ENCODE assay signal across 35 cellular contexts in genomic region chr2:112714331-112714730, GRCh38. TPM values are rescaled to one million over a fixed set of nuclear protein-coding genes. Genes with fewer than 3 reads are reported as not detected.
"Had no signal": no experiment of that assay in that cellular context is flagged by ENCODE, and none has a peak within 500 bp of the region (broad histone marks: within the 10 kb centered on the region; RNA-seq: fewer than 3 reads in every experiment).

No MANE protein-coding gene starts in this region.

- H3K27me3 Mint-ChIP-seq: activated T-helper 17 cell treated with anti-CD3 and anti-CD28 coated beads, Interleukin-2, amount 50 U/mL, for 72 hours had no signal

- DNase-seq: activated CD4-positive, alpha-beta T cell treated with anti-CD3 and anti-CD28 coated beads, Interleukin-2, amount 10 ng/mL, durations not matched to agents 24 days and 14 days; activated CD4-positive, alpha-beta T cell treated with anti-CD3 and anti-CD28 coated beads, Interleukin-2, amount 50 U/mL, for 4 hours; activated CD8-positive, alpha-beta T cell treated with anti-CD3 and anti-CD28 coated beads for 36 hours; activated effector memory CD4-positive, alpha-beta T cell treated with anti-CD3 and anti-CD28 coated beads, Interleukin-2, amount 50 U/mL, for 16 hours; activated naive CD4-positive, alpha-beta T cell; activated naive CD4-positive, alpha-beta T cell treated with anti-CD3 and anti-CD28 coated beads, Interleukin-2, amount 50 U/mL, for 16 hours; activated T-cell treated with anti-CD3 and anti-CD28 coated beads, Interleukin-2, amount 50 U/mL, for 1 hour; activated T-cell treated with anti-CD3 and anti-CD28 coated beads, Interleukin-2, amount 50 U/mL, for 72 hours; adrenal gland; body of pancreas; KBM-7; MM.1S; MV-4-11; NCI-H1092; NCI-H1436 treated with DMSO at 0.1 percent for 48 hours; NCI-H1694 treated with DMSO at 0.1 percent for 48 hours; NCI-H2029; NCI-H510A; NCI-H526; NCI-H748 treated with DMSO at 0.1 percent for 48 hours; NK-92 treated with Interleukin-12 subunit alpha and Interleukin-12 subunit beta, amount 100 ng/mL, for 24 hours; PC-3; Right ventricle myocardium superior; SJCRH30; T1000 had no signal

- H3K4me3 Mint-ChIP-seq: activated CD8-positive, alpha-beta T cell treated with anti-CD3 and anti-CD28 coated beads for 36 hours; activated T-cell treated with anti-CD3 and anti-CD28 coated beads, Interleukin-2, amount 50 U/mL, for 72 hours had no signal

- H3K4me3 ChIP-seq: adrenal gland, body of pancreas, breast epithelium, Peyer's patch, SJCRH30, SK-N-MC had no signal

- H3K4me1 ChIP-seq: adrenal gland, body of pancreas, breast epithelium, Peyer's patch, SJCRH30 had no signal

- ATAC-seq: activated CD8-positive, alpha-beta T cell treated with anti-CD3 and anti-CD28 coated beads for 36 hours; activated T-helper 17 cell treated with anti-CD3 and anti-CD28 coated beads, Interleukin-2, amount 50 U/mL, for 72 hours; body of pancreas; PC-3 had no signal

- H3K27me3 ChIP-seq: adrenal gland, body of pancreas, breast epithelium, Peyer's patch, SJCRH30 had no signal

- H3K27ac ChIP-seq: adrenal gland, body of pancreas, breast epithelium, Peyer's patch, SJCRH30, SK-N-MC had no signal

- H3K9me3 ChIP-seq: adrenal gland, body of pancreas, breast epithelium, Peyer's patch, SJCRH30 had no signal

- H3K36me3 ChIP-seq: adrenal gland, breast epithelium, Peyer's patch, SJCRH30 had no signal

- H3K9me3 Mint-ChIP-seq: activated T-cell treated with anti-CD3 and anti-CD28 coated beads, Interleukin-2, amount 50 U/mL, for 72 hours; activated T-helper 17 cell treated with anti-CD3 and anti-CD28 coated beads, Interleukin-2, amount 50 U/mL, for 72 hours had no signal

- H3K27ac Mint-ChIP-seq: activated CD4-positive, alpha-beta T cell treated with anti-CD3 and anti-CD28 coated beads, Interleukin-2, amount 10 ng/mL, durations not matched to agents 24 days and 14 days; activated CD8-positive, alpha-beta T cell treated with anti-CD3 and anti-CD28 coated beads for 36 hours; activated T-cell treated with anti-CD3 and anti-CD28 coated beads, Interleukin-2, amount 50 U/mL, for 72 hours; IgD-negative memory B cell had no signal

RNA-seq across cellular contexts. Expression of gene NT5DC4, which starts 6.5 kb away (rescaled TPM):
- total RNA-seq: activated CD4-positive, alpha-beta T cell treated with anti-CD3 and anti-CD28 coated beads, Interleukin-2, amount 10 ng/mL, durations not matched to agents 24 days and 14 days; activated CD8-positive, alpha-beta T cell treated with anti-CD3 and anti-CD28 coated beads for 36 hours; activated T-helper 17 cell treated with anti-CD3 and anti-CD28 coated beads, Interleukin-2, amount 50 U/mL, for 72 hours; astrocyte; body of pancreas; breast epithelium; cardiac septum; LHCN-M2; Right ventricle myocardium superior; SJCRH30; T-helper 1 cell treated with Interleukin-12 subunit alpha and Interleukin-12 subunit beta and Interleukin-4 antibody, amounts not matched to agents 30 ng/mL and 1 ng/mL, for 36 hours; T-helper 2 cell treated with Interferon-gamma antibody and Interleukin-4, amounts not matched to agents 100 ng/mL and 5 ng/mL, for 36 hours had no signal
- polyA plus RNA-seq: IgD-negative memory B cell had no signal

RNA-seq across cellular contexts. Expression of gene CKAP2L, which starts 50.1 kb away (rescaled TPM):
- polyA plus RNA-seq: IgD-negative memory B cell had no signal
